1 cellular context compared by ENCODE assay signal in genomic region chr16:88970095-88970494, GRCh38.
TF ChIP-seq lines count a peak whose summit lies in the region.

No MANE protein-coding gene starts in this region.

TF ChIP-seq in GM12878, 131 proteins besides CTCF, POLR2A, EP300 and RAD21:
- TF ChIP-seq POLR2AphosphoS5 (IDR thresholded peaks at IDR 0.05; ENCODE audit: low read length): no peak
- no peak for TF ChIP-seq FOXK2 (IDR thresholded peaks at IDR 0.05)
- no peak for TF ChIP-seq PBX3 (IDR thresholded peaks at IDR 0.05; ENCODE audit: insufficient replicate concordance, low read depth, low read length)
- TF ChIP-seq SMARCA5 (IDR thresholded peaks at IDR 0.05): no peak
- no peak for TF ChIP-seq RB1 (IDR thresholded peaks at IDR 0.05; ENCODE audit: borderline replicate concordance)
- no peak for TF ChIP-seq BACH1 (IDR thresholded peaks at IDR 0.05; ENCODE audit: borderline replicate concordance)
- TF ChIP-seq ETV6 (conservative IDR thresholded peaks at IDR 0.05 in 1 of 2, IDR thresholded peaks at IDR 0.05 in 1 of 2; ENCODE audit: borderline replicate concordance in 1 of 2, low read depth in 1 of 2): no peak
- no peak for TF ChIP-seq CHD1 (IDR thresholded peaks at IDR 0.05; ENCODE audit: low read depth, low read length)
- no peak for TF ChIP-seq ATF7 (IDR thresholded peaks at IDR 0.05; ENCODE audit: low read depth)
- TF ChIP-seq, protein P1, sequence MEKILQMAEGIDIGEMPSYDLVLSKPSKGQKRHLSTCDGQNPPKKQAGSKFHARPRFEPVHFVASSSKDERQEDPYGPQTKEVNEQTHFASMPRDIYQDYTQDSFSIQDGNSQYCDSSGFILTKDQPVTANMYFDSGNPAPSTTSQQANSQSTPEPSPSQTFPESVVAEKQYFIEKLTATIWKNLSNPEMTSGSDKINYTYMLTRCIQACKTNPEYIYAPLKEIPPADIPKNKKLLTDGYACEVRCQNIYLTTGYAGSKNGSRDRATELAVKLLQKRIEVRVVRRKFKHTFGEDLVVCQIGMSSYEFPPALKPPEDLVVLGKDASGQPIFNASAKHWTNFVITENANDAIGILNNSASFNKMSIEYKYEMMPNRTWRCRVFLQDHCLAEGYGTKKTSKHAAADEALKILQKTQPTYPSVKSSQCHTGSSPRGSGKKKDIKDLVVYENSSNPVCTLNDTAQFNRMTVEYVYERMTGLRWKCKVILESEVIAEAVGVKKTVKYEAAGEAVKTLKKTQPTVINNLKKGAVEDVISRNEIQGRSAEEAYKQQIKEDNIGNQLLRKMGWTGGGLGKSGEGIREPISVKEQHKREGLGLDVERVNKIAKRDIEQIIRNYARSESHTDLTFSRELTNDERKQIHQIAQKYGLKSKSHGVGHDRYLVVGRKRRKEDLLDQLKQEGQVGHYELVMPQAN (conservative IDR thresholded peaks at IDR 0.05): no peak
- TF ChIP-seq ZNF622 (IDR thresholded peaks at IDR 0.05): no peak
- TF ChIP-seq JUNB (IDR thresholded peaks at IDR 0.05): no peak
- TF ChIP-seq BCLAF1 (IDR thresholded peaks at IDR 0.05): no peak
- TF ChIP-seq SIN3A (IDR thresholded peaks at IDR 0.05; ENCODE audit: low read depth, low read length): no peak
- TF ChIP-seq IRF3 (IDR thresholded peaks at IDR 0.05): no peak
- no peak for TF ChIP-seq WRNIP1 (IDR thresholded peaks at IDR 0.05; ENCODE audit: borderline replicate concordance, low read depth, low read length)
- no peak for TF ChIP-seq TARDBP (IDR thresholded peaks at IDR 0.05; ENCODE audit: borderline replicate concordance)
- TF ChIP-seq, protein P2, sequence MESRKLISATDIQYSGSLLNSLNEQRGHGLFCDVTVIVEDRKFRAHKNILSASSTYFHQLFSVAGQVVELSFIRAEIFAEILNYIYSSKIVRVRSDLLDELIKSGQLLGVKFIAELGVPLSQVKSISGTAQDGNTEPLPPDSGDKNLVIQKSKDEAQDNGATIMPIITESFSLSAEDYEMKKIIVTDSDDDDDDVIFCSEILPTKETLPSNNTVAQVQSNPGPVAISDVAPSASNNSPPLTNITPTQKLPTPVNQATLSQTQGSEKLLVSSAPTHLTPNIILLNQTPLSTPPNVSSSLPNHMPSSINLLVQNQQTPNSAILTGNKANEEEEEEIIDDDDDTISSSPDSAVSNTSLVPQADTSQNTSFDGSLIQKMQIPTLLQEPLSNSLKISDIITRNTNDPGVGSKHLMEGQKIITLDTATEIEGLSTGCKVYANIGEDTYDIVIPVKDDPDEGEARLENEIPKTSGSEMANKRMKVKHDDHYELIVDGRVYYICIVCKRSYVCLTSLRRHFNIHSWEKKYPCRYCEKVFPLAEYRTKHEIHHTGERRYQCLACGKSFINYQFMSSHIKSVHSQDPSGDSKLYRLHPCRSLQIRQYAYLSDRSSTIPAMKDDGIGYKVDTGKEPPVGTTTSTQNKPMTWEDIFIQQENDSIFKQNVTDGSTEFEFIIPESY (IDR thresholded peaks at IDR 0.05): no peak
- no peak for TF ChIP-seq FOS (IDR thresholded peaks at IDR 0.05; ENCODE audit: borderline replicate concordance, extremely low read depth, insufficient read length)
TF ChIP-seq in GM12878: peak in this region for 0.
